In the genomic region with DNA sequence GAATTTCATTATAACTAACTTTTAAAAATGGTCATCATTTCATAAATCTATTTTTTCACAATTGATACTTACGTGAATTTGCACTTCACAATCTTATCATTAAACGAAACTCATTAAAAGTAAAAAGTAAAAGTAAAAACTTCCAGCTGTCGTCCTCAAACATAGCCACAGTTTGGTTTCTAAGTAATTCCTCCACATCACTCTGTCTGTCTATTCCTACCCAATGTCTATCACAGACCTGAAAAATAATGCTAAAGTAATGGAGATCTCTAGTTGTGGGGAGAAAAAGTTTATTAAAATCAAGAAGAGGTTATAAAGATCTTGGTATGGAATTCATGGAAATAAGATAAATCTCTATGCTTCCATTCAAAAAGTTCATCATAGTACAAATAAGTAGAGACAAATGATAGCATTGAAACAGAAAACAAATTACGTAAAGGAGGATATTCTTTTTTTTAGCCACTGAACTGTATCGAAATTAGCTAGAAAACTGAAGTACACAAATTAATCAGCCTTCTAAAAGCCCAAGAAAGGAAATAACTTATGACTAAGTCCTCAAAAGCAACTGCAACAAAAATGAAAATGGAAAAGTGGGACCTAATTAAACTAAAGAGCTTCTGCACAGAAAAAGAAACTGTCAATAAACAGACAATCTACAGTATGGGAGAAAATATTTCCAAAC, we compare ENCODE assay signal across 2 cellular contexts.
TF ChIP-seq lines count a peak whose summit lies in the region.

No MANE protein-coding gene starts in this region.

TF ChIP-seq in GM12878, 131 proteins besides CTCF, POLR2A, EP300 and RAD21 (continued from another document and continues in another):
- TF ChIP-seq KAT2A (conservative IDR thresholded peaks at IDR 0.05; ENCODE audit: control insufficient read depth, low read depth, low read length) (no peak), MTA2 (IDR thresholded peaks at IDR 0.05; ENCODE audit: low read depth) (peak; percentile 92), NFIC (IDR thresholded peaks at IDR 0.05; ENCODE audit: low read depth, low read length) (0 out of 2 replicates have a peak, but pooled peaks have one; percentile 34), ATF7 (IDR thresholded peaks at IDR 0.05; ENCODE audit: low read depth) (peak; percentile 91), WRNIP1 (IDR thresholded peaks at IDR 0.05; ENCODE audit: borderline replicate concordance, low read depth, low read length) (no peak), DPF2 (IDR thresholded peaks at IDR 0.05) (0 out of 2 replicates have a peak, but pooled peaks have one; percentile 41), MXI1 (IDR thresholded peaks at IDR 0.05; ENCODE audit: low read depth, low read length) (no peak), MEF2B (IDR thresholded peaks at IDR 0.05; ENCODE audit: partially characterized antibody, poor library complexity, severe bottlenecking) (peak; percentile 48), KLF5 (IDR thresholded peaks at IDR 0.05; ENCODE audit: partially characterized antibody) (no peak), ZNF384 (IDR thresholded peaks at IDR 0.05; ENCODE audit: borderline replicate concordance, low read depth, low read length) (peak; percentile 23; the same call in 1 of the 2 replicates), MEF2A (IDR thresholded peaks at IDR 0.05; ENCODE audit: insufficient read depth, low read depth, low read length) (0 out of 2 replicates have a peak, but pooled peaks have one; percentile 15), ZNF217 (IDR thresholded peaks at IDR 0.05) (peak; percentile 12; the same call in 1 of the 2 replicates), IKZF1 (conservative IDR thresholded peaks at IDR 0.05) (peak; percentile 50; the same call in 1 of the 2 replicates), IKZF2 (IDR thresholded peaks at IDR 0.05) (peak; percentile 83 to 87), TCF12 (IDR thresholded peaks at IDR 0.05; ENCODE audit: low read depth, low read length) (0 out of 2 replicates have a peak, but pooled peaks have one; percentile 15)
- TF ChIP-seq, protein P1, sequence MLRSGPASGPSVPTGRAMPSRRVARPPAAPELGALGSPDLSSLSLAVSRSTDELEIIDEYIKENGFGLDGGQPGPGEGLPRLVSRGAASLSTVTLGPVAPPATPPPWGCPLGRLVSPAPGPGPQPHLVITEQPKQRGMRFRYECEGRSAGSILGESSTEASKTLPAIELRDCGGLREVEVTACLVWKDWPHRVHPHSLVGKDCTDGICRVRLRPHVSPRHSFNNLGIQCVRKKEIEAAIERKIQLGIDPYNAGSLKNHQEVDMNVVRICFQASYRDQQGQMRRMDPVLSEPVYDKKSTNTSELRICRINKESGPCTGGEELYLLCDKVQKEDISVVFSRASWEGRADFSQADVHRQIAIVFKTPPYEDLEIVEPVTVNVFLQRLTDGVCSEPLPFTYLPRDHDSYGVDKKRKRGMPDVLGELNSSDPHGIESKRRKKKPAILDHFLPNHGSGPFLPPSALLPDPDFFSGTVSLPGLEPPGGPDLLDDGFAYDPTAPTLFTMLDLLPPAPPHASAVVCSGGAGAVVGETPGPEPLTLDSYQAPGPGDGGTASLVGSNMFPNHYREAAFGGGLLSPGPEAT (IDR thresholded peaks at IDR 0.05; ENCODE audit: low read depth) = peak; percentile 72; the same call in 1 of the 2 replicates
- TF ChIP-seq, protein P2, sequence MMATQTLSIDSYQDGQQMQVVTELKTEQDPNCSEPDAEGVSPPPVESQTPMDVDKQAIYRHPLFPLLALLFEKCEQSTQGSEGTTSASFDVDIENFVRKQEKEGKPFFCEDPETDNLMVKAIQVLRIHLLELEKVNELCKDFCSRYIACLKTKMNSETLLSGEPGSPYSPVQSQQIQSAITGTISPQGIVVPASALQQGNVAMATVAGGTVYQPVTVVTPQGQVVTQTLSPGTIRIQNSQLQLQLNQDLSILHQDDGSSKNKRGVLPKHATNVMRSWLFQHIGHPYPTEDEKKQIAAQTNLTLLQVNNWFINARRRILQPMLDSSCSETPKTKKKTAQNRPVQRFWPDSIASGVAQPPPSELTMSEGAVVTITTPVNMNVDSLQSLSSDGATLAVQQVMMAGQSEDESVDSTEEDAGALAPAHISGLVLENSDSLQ (IDR thresholded peaks at IDR 0.05) = peak; percentile 28
- TF ChIP-seq, protein P3, sequence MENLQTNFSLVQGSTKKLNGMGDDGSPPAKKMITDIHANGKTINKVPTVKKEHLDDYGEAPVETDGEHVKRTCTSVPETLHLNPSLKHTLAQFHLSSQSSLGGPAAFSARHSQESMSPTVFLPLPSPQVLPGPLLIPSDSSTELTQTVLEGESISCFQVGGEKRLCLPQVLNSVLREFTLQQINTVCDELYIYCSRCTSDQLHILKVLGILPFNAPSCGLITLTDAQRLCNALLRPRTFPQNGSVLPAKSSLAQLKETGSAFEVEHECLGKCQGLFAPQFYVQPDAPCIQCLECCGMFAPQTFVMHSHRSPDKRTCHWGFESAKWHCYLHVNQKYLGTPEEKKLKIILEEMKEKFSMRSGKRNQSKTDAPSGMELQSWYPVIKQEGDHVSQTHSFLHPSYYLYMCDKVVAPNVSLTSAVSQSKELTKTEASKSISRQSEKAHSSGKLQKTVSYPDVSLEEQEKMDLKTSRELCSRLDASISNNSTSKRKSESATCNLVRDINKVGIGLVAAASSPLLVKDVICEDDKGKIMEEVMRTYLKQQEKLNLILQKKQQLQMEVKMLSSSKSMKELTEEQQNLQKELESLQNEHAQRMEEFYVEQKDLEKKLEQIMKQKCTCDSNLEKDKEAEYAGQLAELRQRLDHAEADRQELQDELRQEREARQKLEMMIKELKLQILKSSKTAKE (IDR thresholded peaks at IDR 0.05; ENCODE audit: low read depth, poor library complexity, severe bottlenecking) = peak; percentile 26
- TF ChIP-seq, protein P4, sequence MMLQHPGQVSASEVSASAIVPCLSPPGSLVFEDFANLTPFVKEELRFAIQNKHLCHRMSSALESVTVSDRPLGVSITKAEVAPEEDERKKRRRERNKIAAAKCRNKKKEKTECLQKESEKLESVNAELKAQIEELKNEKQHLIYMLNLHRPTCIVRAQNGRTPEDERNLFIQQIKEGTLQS (IDR thresholded peaks at IDR 0.05; ENCODE audit: borderline replicate concordance, extremely low read depth, low read depth, low read length) = no peak

TF ChIP-seq in HepG2, 621 proteins besides CTCF, POLR2A, EP300 and RAD21 (continued from another document):
- TF ChIP-seq ZNF20 (CRISPR knock-in tag; IDR thresholded peaks at IDR 0.05) (no peak), RELA (CRISPR knock-in tag; IDR thresholded peaks at IDR 0.05) (no peak), IRX3 (CRISPR knock-in tag; IDR thresholded peaks at IDR 0.05; ENCODE audit: borderline replicate concordance, low read depth) (no peak)
